In genomic region chr1:119275145-119275929, GRCh38 we compare ENCODE assay signal across 8 cellular contexts.
DNase-seq lines count a peak whose midpoint lies in the region; ATAC-seq and TF ChIP-seq lines count a peak whose summit lies in the region.

No MANE protein-coding gene starts in this region.

- no peaks in the 10 kb centered on the region for H4K20me1 ChIP-seq in GM23338 (replicated peaks; ENCODE audit: insufficient read depth)

- H3K4me1 Mint-ChIP-seq in GM23338, result peaks cover 3% of the 10 kb centered on the region; the same call in 1 of the 3 replicates
- H3K4me1 Mint-ChIP-seq in T-helper 2 cell treated with Interferon-gamma antibody and Interleukin-4, amounts not matched to agents 5 μg/mL and 100 μg/mL, for 36 hours (ENCODE audit: low read depth), result no peaks in the 10 kb centered on the region
- H3K4me1 Mint-ChIP-seq in mesothelial cell of epicardium, result peaks cover 29% of the 10 kb centered on the region

- H3K27ac ChIP-seq in GM23338 (ENCODE audit: low read depth) (no peak overlapping the region), upper lobe of right lung (no peak overlapping the region)

- TF ChIP-seq CTCF in GM23338 (conservative IDR thresholded peaks at IDR 0.05; ENCODE audit: low read depth in 2 of 2) (peak; percentile 89 to 99), mesothelial cell of epicardium (IDR thresholded peaks at IDR 0.05; ENCODE audit: unreplicated experiment) (peak; percentile 83), upper lobe of right lung (IDR thresholded peaks at IDR 0.05) (peak; percentile 72)

- H3K36me3 Mint-ChIP-seq in GM23338 (ENCODE audit: low read depth) (no peaks in the 10 kb centered on the region), mesothelial cell of epicardium (no peaks in the 10 kb centered on the region)
- H3K36me3 Mint-ChIP-seq in T-helper 2 cell treated with Interferon-gamma antibody and Interleukin-4, amounts not matched to agents 5 μg/mL and 100 μg/mL, for 36 hours (ENCODE audit: low read depth), result no peaks in the 10 kb centered on the region

- H3F3A ChIP-seq in GM23338 (replicated peaks; ENCODE audit: low read depth), result no peaks in the 10 kb centered on the region

- H3K9me3 ChIP-seq in upper lobe of right lung, result no peaks in the 10 kb centered on the region

- H3K36me3 ChIP-seq in GM23338 (ENCODE audit: insufficient read depth) (no peaks in the 10 kb centered on the region), upper lobe of right lung (no peaks in the 10 kb centered on the region)

- H3K9me2 ChIP-seq in GM23338 (ENCODE audit: insufficient read depth), result no peaks in the 10 kb centered on the region

- H3K4me3 ChIP-seq in GM23338 (no peak overlapping the region), upper lobe of right lung (no peak overlapping the region)

- no peak overlapping the region for H3K27ac Mint-ChIP-seq in GM23338
- no peak overlapping the region for H3K27ac Mint-ChIP-seq in T-helper 2 cell treated with Interferon-gamma antibody and Interleukin-4, amounts not matched to agents 5 μg/mL and 100 μg/mL, for 36 hours
- no peak overlapping the region for H3K27ac Mint-ChIP-seq in mesothelial cell of epicardium

- ATAC-seq in GM23338 (peak; percentile 93), upper lobe of right lung (peak; percentile 77), GM18520 (IDR thresholded peaks at IDR 0.05; ENCODE audit: unreplicated experiment) (no peak)

- H2AFZ ChIP-seq in GM23338, result no peak overlapping the region

- H3K4me1 ChIP-seq in GM23338 (ENCODE audit: insufficient read depth) (no peaks in the 10 kb centered on the region), upper lobe of right lung (no peaks in the 10 kb centered on the region)

- H3K4me2 ChIP-seq in GM23338, result no peak overlapping the region

- H3K27me3 Mint-ChIP-seq in GM23338 (ENCODE audit: insufficient read depth, low read depth, poor library complexity), result peaks cover 3% of the 10 kb centered on the region
- peaks cover 12% of the 10 kb centered on the region for H3K27me3 Mint-ChIP-seq in T-helper 2 cell treated with Interferon-gamma antibody and Interleukin-4, amounts not matched to agents 5 μg/mL and 100 μg/mL, for 36 hours (ENCODE audit: low read depth)
- peaks cover 14% of the 10 kb centered on the region for H3K27me3 Mint-ChIP-seq in mesothelial cell of epicardium (ENCODE audit: low read depth)

- H3K27me3 ChIP-seq in GM23338 (ENCODE audit: insufficient read depth), result no peaks in the 10 kb centered on the region
- no peaks in the 10 kb centered on the region for H3K27me3 ChIP-seq in upper lobe of right lung

- H3K9me3 Mint-ChIP-seq in GM23338 (no peaks in the 10 kb centered on the region), mesothelial cell of epicardium (no peaks in the 10 kb centered on the region)
- no peaks in the 10 kb centered on the region for H3K9me3 Mint-ChIP-seq in T-helper 2 cell treated with Interferon-gamma antibody and Interleukin-4, amounts not matched to agents 5 μg/mL and 100 μg/mL, for 36 hours

- DNase-seq in EL, result peak; percentile 65
- peak; percentile 84 for DNase-seq in GM23338 (ENCODE audit: low spot score)
- DNase-seq in NCI-H1048 (lab: John Stamatoyannopoulos, UW), result peak; percentile 56
- DNase-seq in T-helper 2 cell treated with Interferon-gamma antibody and Interleukin-4, amounts not matched to agents 5 μg/mL and 100 μg/mL, for 36 hours (ENCODE audit: low spot score), result peak; percentile 14
- peak; percentile 85 for DNase-seq in dermis blood vessel endothelial cell
- peak in 1 of 2 experiments; percentile 46 for DNase-seq in mesothelial cell of epicardium (ENCODE audit: low spot score in 2 of 2, unreplicated experiment in 2 of 2)
- no peak for DNase-seq in upper lobe of right lung

- H3K79me2 ChIP-seq in GM23338 (replicated peaks; ENCODE audit: insufficient read depth), result no peaks in the 10 kb centered on the region

- intact Hi-C loops in upper lobe of right lung (cut with DNase I), result no loop called here

- H3K4me3 Mint-ChIP-seq in GM23338 (no peak overlapping the region), mesothelial cell of epicardium (no peak overlapping the region)
- no peak overlapping the region for H3K4me3 Mint-ChIP-seq in T-helper 2 cell treated with Interferon-gamma antibody and Interleukin-4, amounts not matched to agents 5 μg/mL and 100 μg/mL, for 36 hours

TF ChIP-seq in GM23338, 12 proteins besides CTCF, POLR2A, EP300 and RAD21 (continues in another document):
- TF ChIP-seq REST (IDR thresholded peaks at IDR 0.05; ENCODE audit: unreplicated experiment) (no peak), CREB1 (CRISPR knock-in tag; IDR thresholded peaks at IDR 0.05; ENCODE audit: low read depth) (no peak), ZNF331 (CRISPR knock-in tag; IDR thresholded peaks at IDR 0.05; ENCODE audit: low read depth) (no peak), EZH2phosphoT487 (IDR thresholded peaks at IDR 0.05; ENCODE audit: unreplicated experiment) (no peak), EZH2 (IDR thresholded peaks at IDR 0.05; ENCODE audit: low read depth, unreplicated experiment) (no peak), NANOG (IDR thresholded peaks at IDR 0.05; ENCODE audit: borderline replicate concordance) (no peak), STAT1 (IDR thresholded peaks at IDR 0.05; ENCODE audit: unreplicated experiment) (no peak), ETS1 (IDR thresholded peaks at IDR 0.05) (no peak), JUNB (IDR thresholded peaks at IDR 0.05; ENCODE audit: unreplicated experiment) (no peak), POLR2AphosphoS5 (IDR thresholded peaks at IDR 0.05; ENCODE audit: low read depth) (no peak), ZNF114 (CRISPR knock-in tag; IDR thresholded peaks at IDR 0.05) (no peak)
